13 cellular contexts compared by ENCODE assay signal in the genomic region with DNA sequence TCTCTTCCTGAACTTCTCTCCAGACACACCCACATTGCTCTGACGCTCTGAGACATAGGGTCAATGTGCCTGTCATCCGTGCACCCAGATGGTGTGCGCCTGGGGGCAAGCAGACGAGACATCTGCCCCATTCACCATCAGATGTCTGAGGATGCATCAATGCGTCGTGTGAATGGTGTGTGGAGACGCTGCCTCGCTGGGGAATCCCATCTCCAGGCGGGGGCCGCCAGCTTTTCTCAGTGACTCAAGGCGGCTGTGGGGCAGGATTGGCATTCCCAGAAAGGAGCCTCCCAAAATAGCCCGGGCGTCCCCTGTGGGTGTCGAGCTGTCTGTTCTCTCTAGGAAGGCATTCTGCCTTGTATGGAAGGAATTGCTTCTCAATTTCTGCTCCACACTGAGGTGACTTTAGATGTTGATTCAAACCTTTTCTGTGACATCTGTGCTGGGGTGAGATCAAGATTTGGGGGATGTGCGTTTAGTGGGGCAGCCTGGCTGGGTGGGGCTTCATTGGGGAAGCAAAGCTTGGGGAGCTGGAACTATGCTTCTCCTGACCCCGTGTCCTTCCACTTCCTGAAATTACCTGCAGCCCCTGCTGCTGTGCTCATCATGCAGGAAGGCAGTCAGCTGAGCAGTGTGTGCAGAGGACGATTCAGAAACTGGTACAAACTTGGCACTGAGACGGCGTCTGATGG.
DNase-seq lines count a peak whose midpoint lies in the region; ATAC-seq, FAIRE-seq and TF ChIP-seq lines count a peak whose summit lies in the region.
"Had no signal": no experiment of that assay in that cellular context is flagged by ENCODE, and none has a peak within 500 bp of the region (broad histone marks: within the 10 kb centered on the region; RNA-seq: fewer than 3 reads in every experiment).

No MANE protein-coding gene starts in this region.

- peak; percentile 40 for DNase-seq in activated CD8-positive, alpha-beta memory T cell treated with anti-CD3 and anti-CD28 coated beads, Interleukin-2, amount 10 ng/mL, durations not matched to agents 7 days and 5 days
- no peak for DNase-seq in activated CD8-positive, alpha-beta memory T cell treated with anti-CD3 and anti-CD28 coated beads, Interleukin-2, amount 50 U/mL, for 48 hours
- DNase-seq in RPMI8226 (peak; percentile 15), keratinocyte (ENCODE audit: low read depth, low spot score) (peak; percentile 68), suprapubic skin (ENCODE audit: low spot score in 2 of 2) (peak; percentile 44 to 53), GM10266 (ENCODE audit: extremely low spot score) (no peak)
- DNase-seq in naive thymus-derived CD8-positive, alpha-beta T cell: no peak
- DNase-seq: activated CD4-positive, alpha-beta T cell treated with anti-CD3 and anti-CD28 coated beads, Interleukin-2, amount 50 U/mL, for 4 hours; heart right ventricle; NCI-H2029 treated with DMSO at 0.1 percent for 48 hours; NCI-H82; thyroid gland had no signal

- H3K4me3 Mint-ChIP-seq in activated CD8-positive, alpha-beta memory T cell treated with anti-CD3 and anti-CD28 coated beads, Interleukin-2, amount 10 ng/mL, durations not matched to agents 7 days and 5 days: no peak overlapping the region
- H3K4me3 Mint-ChIP-seq in naive thymus-derived CD8-positive, alpha-beta T cell: no peak overlapping the region

- H3K4me2 ChIP-seq in keratinocyte (ENCODE audit: control insufficient read depth, extremely low read depth, insufficient read depth, low read depth, low read length): no peak overlapping the region

- no peaks in the 10 kb centered on the region for H3K27me3 Mint-ChIP-seq in activated CD8-positive, alpha-beta memory T cell treated with anti-CD3 and anti-CD28 coated beads, Interleukin-2, amount 10 ng/mL, durations not matched to agents 7 days and 5 days
- peaks cover 11 to 44% (median 17%) of the 10 kb centered on the region in 5 donors for H3K27me3 Mint-ChIP-seq in naive thymus-derived CD8-positive, alpha-beta T cell

- H3K27ac Mint-ChIP-seq in activated CD8-positive, alpha-beta memory T cell treated with anti-CD3 and anti-CD28 coated beads, Interleukin-2, amount 10 ng/mL, durations not matched to agents 7 days and 5 days: no peak overlapping the region
- peak overlapping the region in 1 of 10 donors; percentile 20 for H3K27ac Mint-ChIP-seq in naive thymus-derived CD8-positive, alpha-beta T cell

- no peaks in the 10 kb centered on the region for H3K9me3 ChIP-seq in keratinocyte (ENCODE audit: control insufficient read depth, low read depth, low read length)
- no peaks in the 10 kb centered on the region for H3K9me3 ChIP-seq in suprapubic skin
- H3K9me3 ChIP-seq: heart right ventricle, thyroid gland had no signal

- CTCF ChIA-PET in activated CD8-positive, alpha-beta memory T cell treated with anti-CD3 and anti-CD28 coated beads, Interleukin-2, amount 10 ng/mL, durations not matched to agents 7 days and 5 days (lab: Charles Lee): no interaction called here

- H3K27ac ChIP-seq in keratinocyte (ENCODE audit: control insufficient read depth, insufficient read depth, low read length) (no peak overlapping the region), suprapubic skin (no peak overlapping the region)
- H3K27ac ChIP-seq: heart right ventricle, thyroid gland had no signal

- no peaks in the 10 kb centered on the region for H4K20me1 ChIP-seq in keratinocyte (ENCODE audit: control insufficient read depth, extremely low read depth, insufficient read depth, low read length)

- FAIRE-seq in keratinocyte (lab: Jason Lieb, UNC): no peak

- H3K27me3 ChIP-seq in keratinocyte (ENCODE audit: control insufficient read depth, extremely low read depth, insufficient read depth, low read length) (no peaks in the 10 kb centered on the region), suprapubic skin (peaks cover 9% of the 10 kb centered on the region)
- H3K27me3 ChIP-seq: thyroid gland had no signal

- H2AFZ ChIP-seq in keratinocyte (ENCODE audit: control insufficient read depth, low read length): no peak overlapping the region

- dilution Hi-C loops in keratinocyte (cut with MboI; ENCODE audit: extremely low pct_ligation_motif_present, low sequenced_read_pairs): no loop called here

- no peak overlapping the region for H3K9ac ChIP-seq in keratinocyte (ENCODE audit: control insufficient read depth, extremely low read depth, insufficient read depth, low read length)

- no peak overlapping the region for H3K4me3 ChIP-seq in keratinocyte (ENCODE audit: control insufficient read depth in 2 of 3, extremely low read depth in 1 of 3, insufficient read depth in 2 of 3, low read depth in 1 of 3, low read length in 3 of 3)
- no peak overlapping the region for H3K4me3 ChIP-seq in suprapubic skin
- H3K4me3 ChIP-seq: heart right ventricle, thyroid gland had no signal

- no peak for TF ChIP-seq EP300 in suprapubic skin (IDR thresholded peaks at IDR 0.05)

- H3K4me1 Mint-ChIP-seq in activated CD8-positive, alpha-beta memory T cell treated with anti-CD3 and anti-CD28 coated beads, Interleukin-2, amount 10 ng/mL, durations not matched to agents 7 days and 5 days: no peaks in the 10 kb centered on the region
- H3K4me1 Mint-ChIP-seq in naive thymus-derived CD8-positive, alpha-beta T cell: peaks cover 0 to 1% (median 0%) of the 10 kb centered on the region in 4 donors

- no peak for ATAC-seq in activated CD8-positive, alpha-beta memory T cell treated with anti-CD3 and anti-CD28 coated beads, Interleukin-2, amount 10 ng/mL, durations not matched to agents 7 days and 5 days
- no peak for ATAC-seq in HG02610 (IDR thresholded peaks at IDR 0.05; ENCODE audit: unreplicated experiment)
- ATAC-seq in naive thymus-derived CD8-positive, alpha-beta T cell: no peak

- WGBS in suprapubic skin: 57% methylated on average over 19 of the region's 19 CpGs

- H3K36me3 ChIP-seq in keratinocyte (ENCODE audit: control insufficient read depth in 2 of 2, extremely low read depth in 1 of 2, insufficient read depth in 2 of 2, low read length in 2 of 2): no peaks in the 10 kb centered on the region
- H3K36me3 ChIP-seq in suprapubic skin: no peaks in the 10 kb centered on the region
- H3K36me3 ChIP-seq: heart right ventricle, thyroid gland had no signal

- POLR2A ChIA-PET in naive thymus-derived CD8-positive, alpha-beta T cell (lab: Charles Lee): no interaction called here

- no peaks in the 10 kb centered on the region for H3K79me2 ChIP-seq in keratinocyte (ENCODE audit: control insufficient read depth, insufficient read depth, low read length)

- H3K4me1 ChIP-seq in keratinocyte (ENCODE audit: control insufficient read depth, extremely low read depth, insufficient read depth, low read length) (peaks cover 40% of the 10 kb centered on the region), suprapubic skin (peaks cover 33% of the 10 kb centered on the region)
- H3K4me1 ChIP-seq: thyroid gland had no signal

- H3K9me1 ChIP-seq in keratinocyte (ENCODE audit: control insufficient read depth, extremely low read depth, insufficient read depth, low read length): peaks cover 2% of the 10 kb centered on the region

- H3K36me3 Mint-ChIP-seq in activated CD8-positive, alpha-beta memory T cell treated with anti-CD3 and anti-CD28 coated beads, Interleukin-2, amount 10 ng/mL, durations not matched to agents 7 days and 5 days: no peaks in the 10 kb centered on the region
- H3K36me3 Mint-ChIP-seq in naive thymus-derived CD8-positive, alpha-beta T cell: no peaks in the 10 kb centered on the region

- TF ChIP-seq CTCF in keratinocyte (optimal IDR thresholded peaks at IDR 0.05 in 1 of 3, IDR thresholded peaks at IDR 0.05 in 1 of 3, conservative IDR thresholded peaks at IDR 0.05 in 1 of 3; ENCODE audit: extremely low read depth in 1 of 3, insufficient read depth in 2 of 3, low read length in 3 of 3) (no peak), suprapubic skin (IDR thresholded peaks at IDR 0.05) (no peak), GM10266 (IDR thresholded peaks at IDR 0.05; ENCODE audit: control insufficient read depth, insufficient read depth, low read depth, missing control alignments) (no peak)

- H3K9me3 Mint-ChIP-seq in activated CD8-positive, alpha-beta memory T cell treated with anti-CD3 and anti-CD28 coated beads, Interleukin-2, amount 10 ng/mL, durations not matched to agents 7 days and 5 days (ENCODE audit: low read depth): no peaks in the 10 kb centered on the region
- H3K9me3 Mint-ChIP-seq in naive thymus-derived CD8-positive, alpha-beta T cell: no peaks in the 10 kb centered on the region

- TF ChIP-seq POLR2A in suprapubic skin (IDR thresholded peaks at IDR 0.05): no peak

Comparison
In these comparisons a context has a peak if more than half of its experiments do, and no peak if none do; other contexts are left out.
1. DNase-seq: peak in activated CD8-positive, alpha-beta memory T cell treated with anti-CD3 and anti-CD28 coated beads, Interleukin-2, amount 10 ng/mL, durations not matched to agents 7 days and 5 days (single experiment), RPMI8226 (single experiment), keratinocyte (single experiment) and suprapubic skin (2 of 2); none in activated CD8-positive, alpha-beta memory T cell treated with anti-CD3 and anti-CD28 coated beads, Interleukin-2, amount 50 U/mL, for 48 hours (single experiment), naive thymus-derived CD8-positive, alpha-beta T cell (0 of 10) and GM10266 (single experiment).